8 cellular contexts compared by ENCODE assay signal in the genomic region with DNA sequence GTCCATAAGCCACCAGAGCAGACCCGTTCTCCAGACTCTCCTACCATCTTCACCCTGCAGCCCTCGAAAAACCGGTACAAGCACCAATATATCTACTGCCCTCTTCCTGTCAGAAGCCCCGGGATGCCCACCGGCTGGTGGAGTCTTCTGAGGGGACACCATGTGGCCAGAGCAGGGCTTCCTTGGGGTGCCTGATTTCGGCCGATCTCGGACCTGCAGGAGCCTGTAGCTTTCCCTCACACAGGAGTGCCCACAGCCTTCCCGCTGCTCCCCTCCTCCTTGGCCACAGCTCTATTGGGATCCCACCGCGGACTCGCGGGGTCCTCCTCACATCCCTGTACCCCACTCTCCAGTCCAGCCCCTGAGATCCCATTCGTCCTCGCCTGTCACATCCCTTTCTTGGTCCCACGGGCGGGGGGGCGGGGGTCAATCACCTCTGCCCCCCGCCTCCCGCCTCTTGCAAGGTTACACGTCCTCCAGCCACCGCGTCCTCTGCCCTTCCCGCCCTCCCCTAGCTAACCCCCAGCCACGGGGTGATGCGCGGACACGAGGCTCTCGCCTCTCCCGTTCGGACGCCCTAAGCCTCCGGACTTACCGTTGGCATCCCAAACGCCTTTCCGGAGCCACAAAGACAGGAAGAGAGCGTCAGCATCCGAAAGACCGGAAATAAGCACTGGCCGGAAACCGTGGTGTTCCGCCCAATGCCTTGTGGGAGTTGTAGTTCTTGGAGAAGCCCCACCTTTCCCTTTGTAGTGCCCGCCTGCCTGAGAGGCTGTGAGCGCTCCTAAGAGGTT. TPM values are rescaled to one million over a fixed set of nuclear protein-coding genes. Genes with fewer than 3 reads are reported as not detected.
DNase-seq lines count a peak whose midpoint lies in the region; ATAC-seq and TF ChIP-seq lines count a peak whose summit lies in the region.

TSS of gene SSR2 (minus strand) at position 659 of the 794 bp plus-strand sequence. CDS start 784 bp downstream, outside the sequence.

- H3K4me3 ChIP-seq in HUES64 (ENCODE audit: low read length) (peak within 1 kb of the TSS; percentile 95), OCI-LY7 (ENCODE audit: low read depth, low read length, poor library complexity, severe bottlenecking) (peak within 1 kb of the TSS; percentile 80), epithelial cell of proximal tubule (ENCODE audit: low read depth, low read length) (peak within 1 kb of the TSS; percentile 86), mucosa of rectum (ENCODE audit: low read length in 2 of 2) (peak within 1 kb of the TSS; percentile 87 to 91)

- no peaks in the 10 kb centered on the region for H3K9me2 ChIP-seq in OCI-LY7 (ENCODE audit: insufficient read depth, low read length)

- peak within 1 kb of the TSS; percentile 99 for H2AFZ ChIP-seq in OCI-LY7 (ENCODE audit: low read length)

- peak within 1 kb of the TSS; percentile 17; the same call in 1 of the 2 replicates for H3K27ac ChIP-seq in HUES64 (ENCODE audit: low read depth, low read length)
- peak within 1 kb of the TSS; percentile 13 for H3K27ac ChIP-seq in OCI-LY7 (ENCODE audit: low read depth, low read length, poor library complexity, severe bottlenecking)
- H3K27ac ChIP-seq in mucosa of rectum (ENCODE audit: low read depth in 2 of 2, low read length in 2 of 2), result peak within 1 kb of the TSS; percentile 65 to 68

- H4K20me1 ChIP-seq in OCI-LY7 (ENCODE audit: insufficient read depth, low read length), result no peaks in the 10 kb centered on the region

- CTCF ChIA-PET in OCI-LY7 (lab: Charles Lee; ENCODE audit: unreplicated experiment), result interaction anchor here (0.7 to 1.1 kb wide), 2 partner anchors 31 to 205 kb away, joined by 3 to 4 read pairs; no protein-coding TSS in a partner anchor

- WGBS in HUES64, result 2% methylated on average over 44 of the region's 44 CpGs

- DNase-seq in Caki2 (ENCODE audit: low read depth), result peak; percentile 83
- peak; percentile 95 for DNase-seq in OCI-LY7 (ENCODE audit: low spot score)
- peak; percentile 70 for DNase-seq in activated T-cell treated with anti-CD3 and anti-CD28 coated beads for 1 hour (ENCODE audit: low read depth)
- DNase-seq in epithelial cell of proximal tubule (ENCODE audit: low read depth), result peak; percentile 58
- DNase-seq in stimulated activated CD8-positive, alpha-beta memory T cell treated with anti-CD3 and anti-CD28 coated beads, Interleukin-4, amount 100 ng/mL, for 48 hours, result peak; percentile 86

- peak; percentile 96 for ATAC-seq in GM21390 (IDR thresholded peaks at IDR 0.05; ENCODE audit: unreplicated experiment)

- H3K36me3 ChIP-seq in HUES64 (ENCODE audit: insufficient read depth, low read length) (peaks cover 39% of the 10 kb centered on the region), OCI-LY7 (ENCODE audit: insufficient read depth, low read length) (peaks cover 43% of the 10 kb centered on the region), mucosa of rectum (ENCODE audit: control insufficient read depth in 2 of 2, insufficient read depth in 2 of 2, low read length in 2 of 2) (peaks cover 16 to 18% of the 10 kb centered on the region in 2 donors)

- intact Hi-C loops in OCI-LY7 (cut with micrococcal nuclease; ENCODE audit: unreplicated experiment), result loop anchor here (2.0 kb wide), 1 partner anchor 34 kb away; the partner anchor contains the start of gene LAMTOR2

- peak within 1 kb of the TSS; percentile 73 for H3K4me2 ChIP-seq in OCI-LY7 (ENCODE audit: low read length)

- H3K9ac ChIP-seq in HUES64 (ENCODE audit: low read depth, low read length) (peak within 1 kb of the TSS; percentile 82), mucosa of rectum (ENCODE audit: low read depth in 1 of 2, low read length in 2 of 2) (peak within 1 kb of the TSS; percentile 80 to 83)

- H3K9me3 ChIP-seq in HUES64 (ENCODE audit: insufficient read depth, low read depth, low read length) (no peaks in the 10 kb centered on the region), OCI-LY7 (ENCODE audit: low read length) (no peaks in the 10 kb centered on the region), mucosa of rectum (ENCODE audit: control insufficient read depth in 2 of 2, low read length in 2 of 2) (no peaks in the 10 kb centered on the region)

- H3K79me2 ChIP-seq in OCI-LY7 (ENCODE audit: insufficient read depth, low read depth, low read length), result peaks cover 16% of the 10 kb centered on the region; the same call in 1 of the 2 replicates

- TF ChIP-seq CTCF in OCI-LY7 (conservative IDR thresholded peaks at IDR 0.05; ENCODE audit: low read length) (no peak), epithelial cell of proximal tubule (conservative IDR thresholded peaks at IDR 0.05; ENCODE audit: low read depth, low read length) (no peak)

- in situ Hi-C loops in Caki2 (cut with HindIII; ENCODE audit: low pct_unique_long_range_greater_than_20kb, low sequenced_read_pairs), result no loop called here

- BruUV-seq in OCI-LY7 (replicated peaks; lab: Mats Ljungman, UMichigan), result no TSS peak

- H3K27me3 ChIP-seq in HUES64 (ENCODE audit: insufficient read depth, low read length), result peaks cover 10% of the 10 kb centered on the region; the same call in 1 of the 2 replicates
- H3K27me3 ChIP-seq in mucosa of rectum (ENCODE audit: control insufficient read depth in 2 of 2, insufficient read depth in 2 of 2, low read length in 2 of 2), result no peaks in the 10 kb centered on the region

- H3K4me1 ChIP-seq in HUES64 (ENCODE audit: insufficient read depth, low read length) (peaks cover 8% of the 10 kb centered on the region; the same call in 1 of the 2 replicates), OCI-LY7 (ENCODE audit: insufficient read depth, low read length, poor library complexity, severe bottlenecking) (peaks cover 11% of the 10 kb centered on the region), mucosa of rectum (ENCODE audit: control insufficient read depth in 2 of 2, insufficient read depth in 2 of 2, low read length in 2 of 2) (peaks cover 7 to 8% of the 10 kb centered on the region in 2 donors)

- POLR2A ChIA-PET in OCI-LY7 (lab: Charles Lee), result interaction anchor here (0.5 to 2.3 kb wide), 8 partner anchors 11 to 197 kb away, joined by 3 to 5 read pairs (median 4); partner anchors contain the start of gene ARHGEF2

RNA-seq across cellular contexts. Expression of gene SSR2, which starts in this region (rescaled TPM):
- total RNA-seq in Caki2 (2014; rRNA removed; shearing (Covaris generic); ENCODE audit: low replicate concordance), result 305 and 404 TPM in 2 replicates
- polyA plus RNA-seq in HUES64 (2013, experiment 1 of 2), result 191 TPM
- 190 TPM for polyA plus RNA-seq in HUES64 (2013, experiment 2 of 2)
- 109 and 147 TPM in 2 replicates for total RNA-seq in OCI-LY7 (2014; rRNA removed; shearing (Covaris generic))
- total RNA-seq in OCI-LY7 (2022) (153 and 157 TPM in 2 replicates), epithelial cell of proximal tubule (450 and 635 TPM in 2 replicates)

Comparison
In these comparisons a context has a peak if more than half of its experiments do, and no peak if none do; other contexts are left out.
1. Peak in every context shown above with its lines: DNase-seq, ATAC-seq, H3K4me3 ChIP-seq and H3K27ac ChIP-seq.
2. H3K27ac ChIP-seq: peak in every context shown above with its lines; median percentile 66 in mucosa of rectum; 17 in HUES64; 13 in OCI-LY7.